Comparison of ENCODE assay signal across 26 cellular contexts in genomic region chr1:5863238-5863637, GRCh38.
"Had no signal": no experiment of that assay in that cellular context is flagged by ENCODE, and none has a peak within 500 bp of the region (broad histone marks: within the 10 kb centered on the region; RNA-seq: fewer than 3 reads in every experiment).

No MANE protein-coding gene starts in this region.

- DNase-seq: activated B cell treated with CpG ODN at 0.5 μM for 24 hours; activated CD4-positive, alpha-beta memory T cell treated with anti-CD3 and anti-CD28 coated beads for 36 hours; activated CD4-positive, alpha-beta T cell treated with anti-CD3 and anti-CD28 coated beads for 4 hours; activated CD4-positive, alpha-beta T cell treated with anti-CD3 and anti-CD28 coated beads, Interleukin-2, amount 10 ng/mL, durations not matched to agents 24 days and 14 days; activated CD4-positive, alpha-beta T cell treated with anti-CD3 and anti-CD28 coated beads, Interleukin-2, amount 50 U/mL, for 1 hour; activated CD4-positive, alpha-beta T cell treated with anti-CD3 and anti-CD28 coated beads, Interleukin-2, amount 50 U/mL, for 4 hours; activated CD4-positive, CD25-positive, alpha-beta regulatory T cell treated with anti-CD3 and anti-CD28 coated beads, Interleukin-2, amount 50 U/mL, for 72 hours; activated CD8-positive, alpha-beta memory T cell treated with anti-CD3 and anti-CD28 coated beads, Interleukin-2, amount 50 U/mL, for 4 hours; activated CD8-positive, alpha-beta T cell treated with anti-CD3 and anti-CD28 coated beads for 36 hours; activated effector memory CD4-positive, alpha-beta T cell treated with Interleukin-2 at 50 U/mL for 16 hours; activated gamma-delta T cell; activated naive CD4-positive, alpha-beta T cell treated with anti-CD3 and anti-CD28 coated beads, Interleukin-2, amount 10 ng/mL, durations not matched to agents 7 days and 5 days; activated naive CD4-positive, alpha-beta T cell treated with Interleukin-2 at 50 U/mL for 16 hours; activated naive CD8-positive, alpha-beta T cell treated with anti-CD3 and anti-CD28 coated beads, Interleukin-2, amount 10 ng/mL, durations not matched to agents 7 days and 5 days; activated naive CD8-positive, alpha-beta T cell treated with anti-CD3 and anti-CD28 coated beads, Interleukin-2, amount 50 U/mL, for 24 hours; activated T-cell treated with anti-CD3 and anti-CD28 coated beads for 4 hours; activated T-cell treated with anti-CD3 and anti-CD28 coated beads, Interleukin-2, amount 50 U/mL, for 1 hour; activated T-cell treated with anti-CD3 and anti-CD28 coated beads, Interleukin-2, amount 50 U/mL, for 48 hours; amygdala; cerebellar nuclear complex; T-helper 17 cell had no signal

- H3K36me3 ChIP-seq: cardiac muscle cell had no signal

- H3K9me3 ChIP-seq: ascending aorta had no signal

- H3K27ac ChIP-seq: ascending aorta, cardiac muscle cell, VCaP had no signal

- H3K27me3 ChIP-seq: ascending aorta, cardiac muscle cell had no signal

- ATAC-seq: activated CD8-positive, alpha-beta T cell treated with anti-CD3 and anti-CD28 coated beads for 36 hours; activated naive CD8-positive, alpha-beta T cell treated with anti-CD3 and anti-CD28 coated beads, Interleukin-2, amount 50 U/mL, for 24 hours; T-helper 17 cell had no signal

- H3K4me3 ChIP-seq: ascending aorta, cardiac muscle cell had no signal

- FAIRE-seq: bronchial epithelial cell, TTC549 had no signal

- H3K4me1 ChIP-seq: ascending aorta had no signal
